In the genomic region with DNA sequence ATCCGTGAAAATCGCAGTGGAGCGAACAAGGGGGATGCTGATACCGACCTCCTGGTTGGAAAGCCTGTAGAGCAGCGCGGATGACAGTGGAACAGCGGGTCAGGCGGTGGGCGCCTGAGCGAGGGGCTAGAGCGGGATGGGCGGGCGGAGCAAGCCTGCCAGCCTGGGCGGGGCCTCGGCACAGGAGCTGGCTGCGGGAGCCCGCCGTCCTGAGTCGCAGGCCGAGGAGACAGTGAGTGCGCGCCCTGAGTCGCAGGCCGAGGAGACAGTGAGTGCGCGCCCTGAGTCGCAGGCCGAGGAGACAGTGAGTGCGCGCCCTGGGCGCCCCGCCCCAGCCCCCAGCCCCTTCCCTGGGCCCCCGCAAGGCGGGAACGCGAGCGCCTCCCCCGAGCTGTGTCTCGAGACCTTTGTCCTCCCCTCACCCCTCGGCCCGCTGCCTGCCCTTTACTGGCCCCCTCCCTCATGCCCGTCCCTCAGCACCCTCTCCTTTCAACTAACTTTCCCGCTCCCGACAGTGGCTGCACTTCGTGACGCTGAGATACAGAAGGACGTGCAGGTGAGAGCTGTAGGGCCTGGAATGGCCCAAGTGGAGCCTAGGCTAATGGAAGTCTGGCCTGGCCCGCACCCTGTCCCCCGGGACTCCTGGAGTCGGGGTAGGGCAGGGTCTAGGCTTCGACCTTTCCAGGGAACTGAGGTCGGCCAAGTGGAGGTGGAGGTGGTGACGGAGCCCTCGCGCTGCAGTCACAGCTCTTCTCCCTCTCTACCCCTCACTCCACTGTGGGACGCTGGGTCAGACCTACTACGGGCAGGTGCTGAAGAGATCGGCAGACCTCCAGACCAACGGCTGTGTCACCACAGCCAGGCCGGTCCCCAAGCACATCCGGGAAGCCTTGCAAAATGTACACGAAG, we compare ENCODE assay signal across 9 cellular contexts. TPM values are rescaled to one million over a fixed set of nuclear protein-coding genes. Genes with fewer than 3 reads are reported as not detected.
DNase-seq lines count a peak whose midpoint lies in the region; ATAC-seq and TF ChIP-seq lines count a peak whose summit lies in the region.
"Had no signal": no experiment of that assay in that cellular context is flagged by ENCODE, and none has a peak within 500 bp of the region (broad histone marks: within the 10 kb centered on the region; RNA-seq: fewer than 3 reads in every experiment).

A gene with protein sequence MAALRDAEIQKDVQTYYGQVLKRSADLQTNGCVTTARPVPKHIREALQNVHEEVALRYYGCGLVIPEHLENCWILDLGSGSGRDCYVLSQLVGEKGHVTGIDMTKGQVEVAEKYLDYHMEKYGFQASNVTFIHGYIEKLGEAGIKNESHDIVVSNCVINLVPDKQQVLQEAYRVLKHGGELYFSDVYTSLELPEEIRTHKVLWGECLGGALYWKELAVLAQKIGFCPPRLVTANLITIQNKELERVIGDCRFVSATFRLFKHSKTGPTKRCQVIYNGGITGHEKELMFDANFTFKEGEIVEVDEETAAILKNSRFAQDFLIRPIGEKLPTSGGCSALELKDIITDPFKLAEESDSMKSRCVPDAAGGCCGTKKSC (plus strand): TSS at position 181 of the 909 bp plus-strand sequence. CDS start 123 bp downstream, at position 304.

- no peak within 1 kb of the TSS for H3K27ac ChIP-seq in GM23248

- H2AFZ ChIP-seq in GM23248 = peak within 1 kb of the TSS; percentile 79

- H3K27me3 ChIP-seq in GM23248 (replicated peaks; ENCODE audit: insufficient read depth) = no peaks in the 10 kb centered on the region

- H3K4me1 Mint-ChIP-seq in T-cell (peaks cover 11 to 14% (median 13%) of the 10 kb centered on the region in 3 donors), naive B cell (peaks cover 8 to 15% (median 14%) of the 10 kb centered on the region in 3 donors)

- CTCF ChIA-PET in AG04449 (lab: Yijun Ruan, JAX) = interaction anchor here (0.8 to 3.2 kb wide), 6 partner anchors 31 to 48 kb away, joined by 3 to 14 read pairs (median 5); a partner anchor contains a TSS
- CTCF ChIA-PET in T-cell (lab: Charles Lee) = interaction anchor here in 1 of 2 donors (0.6 kb wide), 1 partner anchor 112 kb away, joined by 5 read pairs; no protein-coding TSS in a partner anchor

- POLR2A ChIA-PET in AG04449 (lab: Yijun Ruan, JAX) = interaction anchor here (1.2 kb wide), 1 partner anchor 14 kb away, joined by 5 read pairs; no protein-coding TSS in a partner anchor
- POLR2A ChIA-PET in T-cell (lab: Charles Lee) = no interaction called here

- peaks cover 27 to 34% of the 10 kb centered on the region in 2 donors for H3K27me3 Mint-ChIP-seq in T-cell
- H3K27me3 Mint-ChIP-seq in naive B cell = peaks cover 16 to 41% (median 25%) of the 10 kb centered on the region in 3 donors

- peaks cover 20% of the 10 kb centered on the region for H3K36me3 Mint-ChIP-seq in T-cell
- peaks cover 7% of the 10 kb centered on the region in 2 donors for H3K36me3 Mint-ChIP-seq in naive B cell

- DNase-seq in AG04449 (ENCODE audit: low read depth, low spot score) = no peak
- DNase-seq in GM23248 = peak; percentile 53
- DNase-seq in T-cell = peak in 2 of 34 experiments; percentile 3 to 4
- DNase-seq in naive B cell = no peak
- no peak for DNase-seq in LoVo (ENCODE audit: low spot score)
- no peak for DNase-seq in SW480 (ENCODE audit: low spot score)

- in situ Hi-C loops in GM23248 (cut with MboI) = no loop called here

- H3K4me2 ChIP-seq in GM23248 (ENCODE audit: unreplicated experiment) = peak within 1 kb of the TSS; percentile 86

- H3K9me3 Mint-ChIP-seq in T-cell (no peaks in the 10 kb centered on the region), naive B cell (peaks cover 0 to 3% (median 0%) of the 10 kb centered on the region in 7 donors)
- H3K9me3 Mint-ChIP-seq: dendritic cell treated with granulocyte-macrophage colony-stimulating factor and Interleukin-4, amounts not matched to agents 40 ng/mL and 50 ng/mL, for 4 days had no signal

- 5 to 8% methylated on average over 36 to 52 of the region's 62 CpGs for WGBS in GM23248 (ENCODE audit: low coverage in 1 of 2, low lambda C conversion rate in 2 of 2, missing lambda C conversion rate in 2 of 2), 2 experiments

- no peak within 1 kb of the TSS for H3K27ac Mint-ChIP-seq in T-cell
- peak within 1 kb of the TSS in 4 of 6 donors; percentile 20 to 50 (median 38) for H3K27ac Mint-ChIP-seq in naive B cell
- H3K27ac Mint-ChIP-seq: dendritic cell treated with granulocyte-macrophage colony-stimulating factor and Interleukin-4, amounts not matched to agents 40 ng/mL and 50 ng/mL, for 4 days had no signal

- H3K9me3 ChIP-seq in GM23248 (ENCODE audit: low read depth) = no peaks in the 10 kb centered on the region

- H3F3A ChIP-seq in GM23248 (ENCODE audit: insufficient read depth) = no peaks in the 10 kb centered on the region

- H4K20me1 ChIP-seq in GM23248 (ENCODE audit: insufficient read depth) = no peaks in the 10 kb centered on the region

- no peak for TF ChIP-seq CTCF in AG04449 (IDR thresholded peaks at IDR 0.05; ENCODE audit: insufficient read depth, low read length, missing control alignments)

- H3K9me2 ChIP-seq in GM23248 (ENCODE audit: insufficient read depth) = no peaks in the 10 kb centered on the region

- H3K4me1 ChIP-seq in GM23248 (ENCODE audit: insufficient read depth) = no peaks in the 10 kb centered on the region

- peak within 1 kb of the TSS; percentile 61 for H3K9ac ChIP-seq in GM23248

- H3K4me3 ChIP-seq in AG04449 (ENCODE audit: low read depth, low read length) (peak within 1 kb of the TSS; percentile 63), GM23248 (peak within 1 kb of the TSS; percentile 68)

- no peaks in the 10 kb centered on the region for H3K36me3 ChIP-seq in GM23248 (ENCODE audit: low read depth)

- H3K4me3 Mint-ChIP-seq in T-cell = peak within 1 kb of the TSS; percentile 17 to 60 (median 51)
- H3K4me3 Mint-ChIP-seq in naive B cell = peak within 1 kb of the TSS in 7 of 8 donors; percentile 56 to 88 (median 72)
- H3K4me3 Mint-ChIP-seq: dendritic cell treated with granulocyte-macrophage colony-stimulating factor and Interleukin-4, amounts not matched to agents 40 ng/mL and 50 ng/mL, for 4 days had no signal

- ATAC-seq in T-cell (replicated peaks in 1 of 4) = peak; percentile 48 to 70 (median 64)
- ATAC-seq in esophagus mucosa = peak; percentile 65
- ATAC-seq in naive B cell (ENCODE audit: low read depth in 2 of 2) = peak; percentile 51 to 65
- ATAC-seq in HG02759 (IDR thresholded peaks at IDR 0.05; ENCODE audit: unreplicated experiment) = no peak

- H3K79me2 ChIP-seq in GM23248 (ENCODE audit: insufficient read depth) = no peaks in the 10 kb centered on the region

RNA-seq across cellular contexts. Expression of the gene that starts here (rescaled TPM):
- 1.3 and 2.3 TPM in 2 replicates for total RNA-seq in GM23248 (2014; rRNA removed; shearing (Covaris generic))
- polyA plus RNA-seq in GM23248 (2016; fragmentation: Nextera tagmentation; extraction: Ambion mirVana) (0.49 and 1.2 TPM in 2 replicates), naive B cell (ENCODE audit: low read depth in 6 of 6) (not detected)
- total RNA-seq in T-cell (1 to 10 TPM in 1 of 5 donors, under 1 TPM in 4; 0.26 to 1.3 (median 0.50) TPM), esophagus mucosa (0.12 TPM)

Comparison
In these comparisons a context has a peak if more than half of its experiments do, and no peak if none do; other contexts are left out.
1. Peak in ATAC-seq in esophagus mucosa; RNA of the gene not detected or under 1 TPM.
2. Peak in ATAC-seq in naive B cell; RNA of the gene not detected or under 1 TPM.
3. H3K27ac Mint-ChIP-seq: peak in naive B cell (4 of 6); none in T-cell (0 of 2).